In the genomic region with DNA sequence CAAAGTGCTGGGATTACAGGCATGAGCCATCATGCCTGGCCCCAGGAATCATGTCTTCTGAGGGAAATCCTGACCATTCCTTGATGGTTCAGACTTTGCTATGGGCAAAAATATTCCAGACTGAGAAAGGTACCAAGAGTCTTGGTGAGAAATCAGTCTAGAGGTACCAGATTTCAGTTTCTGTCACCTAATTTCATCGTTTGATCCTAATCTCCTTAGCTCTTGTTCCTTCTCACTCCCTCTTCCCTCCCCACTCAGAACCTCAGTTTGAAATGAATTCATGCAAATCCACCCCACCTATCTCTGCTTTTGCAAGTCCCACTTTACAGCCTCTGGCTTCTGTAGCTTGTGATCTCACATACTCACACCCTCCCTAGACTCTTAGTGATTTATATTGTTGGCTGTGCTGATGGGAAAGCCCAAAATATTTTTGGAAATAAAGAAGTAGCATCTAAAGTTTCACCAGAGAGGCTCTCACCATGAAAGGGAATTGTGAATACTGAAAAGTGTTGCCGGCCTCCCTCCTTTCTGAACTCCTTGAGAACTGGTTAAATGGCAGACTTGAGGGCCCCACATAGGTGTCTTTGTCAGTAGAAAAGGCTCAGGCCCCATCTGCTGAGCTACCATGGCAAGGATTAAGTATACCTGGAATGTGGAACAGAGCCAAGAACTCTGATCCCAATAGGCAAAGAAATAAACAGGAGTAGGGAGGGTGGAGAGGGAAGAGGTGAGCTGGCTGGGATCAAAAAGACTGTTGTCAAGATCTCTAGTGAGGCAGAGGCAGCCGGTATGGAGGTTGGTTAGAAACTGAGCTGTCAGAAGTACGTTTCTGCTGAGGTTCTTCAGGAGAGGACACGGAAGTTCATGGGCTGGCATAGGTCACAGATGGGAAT, we compare ENCODE assay signal across 1 cellular context.
TF ChIP-seq lines count a peak whose summit lies in the region.

No MANE protein-coding gene starts in this region.

TF ChIP-seq in HepG2, 621 proteins besides CTCF, POLR2A, EP300 and RAD21 (continued from another document):
- TF ChIP-seq, protein P1, sequence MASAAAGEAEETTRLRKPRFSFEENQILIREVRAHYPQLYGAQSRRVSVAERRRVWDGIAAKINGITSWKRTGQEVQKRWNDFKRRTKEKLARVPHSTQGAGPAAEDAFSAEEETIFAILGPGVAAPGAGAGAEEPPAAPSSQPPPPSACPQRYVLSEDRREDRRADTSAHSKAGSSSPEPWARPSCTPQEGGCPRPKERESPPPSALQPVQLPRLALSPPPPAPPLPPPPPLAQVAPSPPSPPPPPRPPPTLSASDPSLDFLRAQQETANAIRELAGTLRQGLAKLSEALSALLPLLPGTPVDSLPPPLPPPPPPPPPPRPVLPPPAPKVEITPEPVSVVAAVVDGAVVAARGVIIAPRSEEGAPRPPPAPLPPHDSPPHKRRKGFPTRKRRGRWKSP (CRISPR knock-in tag; IDR thresholded peaks at IDR 0.05): no peak
